In genomic region chr19:7213628-7214328, GRCh38 we compare ENCODE assay signal across 21 cellular contexts.
DNase-seq lines count a peak whose midpoint lies in the region; ATAC-seq, FAIRE-seq and TF ChIP-seq lines count a peak whose summit lies in the region.
"Had no signal": no experiment of that assay in that cellular context is flagged by ENCODE, and none has a peak within 500 bp of the region (broad histone marks: within the 10 kb centered on the region; RNA-seq: fewer than 3 reads in every experiment).

No MANE protein-coding gene starts in this region.

- in situ Hi-C loops in GM12878 (cut with MboI) = no loop called here

- peaks cover 47% of the 10 kb centered on the region for H3K79me2 ChIP-seq in GM12878 (ENCODE audit: control insufficient read depth, insufficient read depth, low read length)
- H3K79me2 ChIP-seq in osteoblast (ENCODE audit: insufficient read depth, low read length) = no peaks in the 10 kb centered on the region

- H3K27me3 ChIP-seq in GM12878 (replicated peaks in 1 of 2; ENCODE audit: control insufficient read depth in 2 of 2, insufficient read depth in 2 of 2, low read length in 1 of 2) = no peaks in the 10 kb centered on the region
- no peaks in the 10 kb centered on the region for H3K27me3 ChIP-seq in osteoblast (ENCODE audit: insufficient read depth, low read length)
- no peaks in the 10 kb centered on the region for H3K27me3 ChIP-seq in small intestine (ENCODE audit: control insufficient read depth in 2 of 2, insufficient read depth in 2 of 2, low read length in 2 of 2)
- H3K27me3 ChIP-seq: esophagus muscularis mucosa had no signal

- RAD21 ChIA-PET in GM12878 (lab: Charles Lee; ENCODE audit: unreplicated experiment) = interaction anchor here (0.6 to 1.9 kb wide), 8 partner anchors 13 to 131 kb away, joined by 3 to 5 read pairs (median 4); no protein-coding TSS in a partner anchor

- DNase-seq in activated CD4-positive, alpha-beta T cell treated with anti-CD3 and anti-CD28 coated beads for 48 hours = peak; percentile 43
- no peak for DNase-seq in activated CD4-positive, alpha-beta T cell treated with anti-CD3 and anti-CD28 coated beads, Interleukin-2, amount 10 ng/mL, durations not matched to agents 24 days and 14 days
- peak; percentile 68 for DNase-seq in GM12865 (ENCODE audit: low read depth)
- no peak for DNase-seq in GM12878 (ENCODE audit: low read depth, low spot score)
- no peak for DNase-seq in osteocyte (ENCODE audit: extremely low spot score, unreplicated experiment)
- no peak for DNase-seq in osteoblast (ENCODE audit: insufficient read length, low spot score, missing footprints)
- DNase-seq in small intestine = no peak
- DNase-seq: CD4-positive, alpha-beta memory T cell; DMS79 treated with DMSO at 0.1 percent for 48 hours; glutamatergic neuron; IMR-90; lower lobe of right lung; MM.1S; naive thymus-derived CD8-positive, alpha-beta T cell; NCI-H187; NCI-H446; stimulated activated naive CD4-positive, alpha-beta T cell had no signal

- no peaks in the 10 kb centered on the region; the same call in 2 of the 3 replicates for H3K9me3 ChIP-seq in GM12878 (replicated peaks; ENCODE audit: control insufficient read depth, insufficient read depth, low read length)
- no peaks in the 10 kb centered on the region for H3K9me3 ChIP-seq in osteoblast (ENCODE audit: low read depth, low read length)
- no peaks in the 10 kb centered on the region for H3K9me3 ChIP-seq in small intestine (ENCODE audit: control insufficient read depth, low read depth)
- H3K9me3 ChIP-seq: A549, esophagus muscularis mucosa, lower lobe of right lung had no signal

- H3K36me3 Mint-ChIP-seq in activated CD4-positive, alpha-beta T cell treated with anti-CD3 and anti-CD28 coated beads, Interleukin-2, amount 10 ng/mL, durations not matched to agents 24 days and 14 days (ENCODE audit: low read depth) = no peaks in the 10 kb centered on the region
- no peaks in the 10 kb centered on the region for H3K36me3 Mint-ChIP-seq in osteocyte (ENCODE audit: unreplicated experiment)
- H3K36me3 Mint-ChIP-seq: CD4-positive, alpha-beta memory T cell; naive thymus-derived CD8-positive, alpha-beta T cell had no signal

- BruUV-seq in GM12878 (replicated peaks; lab: Mats Ljungman, UMichigan) = no TSS peak

- SMC1A ChIA-PET in GM12878 (lab: Charles Lee; ENCODE audit: uncharacterized antibody, unreplicated experiment) = interaction anchor here (0.7 to 2.2 kb wide), 5 partner anchors 13 to 123 kb away, joined by 3 to 10 read pairs (median 3); no protein-coding TSS in a partner anchor

- H3K9ac ChIP-seq in GM12878 (ENCODE audit: control insufficient read depth, insufficient read depth, low read length) = no peak overlapping the region

- CTCF ChIA-PET in GM12878 (lab: Yijun Ruan, JAX) = interaction anchor here (0.6 to 1.7 kb wide), 2 partner anchors 59 to 122 kb away, joined by 3 read pairs; no protein-coding TSS in a partner anchor

- H3K4me1 Mint-ChIP-seq in activated CD4-positive, alpha-beta T cell treated with anti-CD3 and anti-CD28 coated beads, Interleukin-2, amount 10 ng/mL, durations not matched to agents 24 days and 14 days = peaks cover 4% of the 10 kb centered on the region
- peaks cover 26% of the 10 kb centered on the region for H3K4me1 Mint-ChIP-seq in osteocyte (ENCODE audit: unreplicated experiment)

- FAIRE-seq in GM12878 (lab: Jason Lieb, UNC) = no peak
- no peak for FAIRE-seq in small intestine (lab: Jason Lieb, UNC)
- FAIRE-seq: A549 had no signal

- no peak for TF ChIP-seq CTCF in GM12865 (IDR thresholded peaks at IDR 0.05; ENCODE audit: insufficient read depth, low read depth, low read length, missing control alignments)
- TF ChIP-seq CTCF in GM12878 (IDR thresholded peaks at IDR 0.05 in 2 of 3, conservative IDR thresholded peaks at IDR 0.05 in 1 of 3; ENCODE audit: control insufficient read depth in 2 of 3, extremely low read depth in 1 of 3, insufficient read depth in 1 of 3, low read depth in 3 of 3, low read length in 3 of 3) = no peak
- no peak for TF ChIP-seq CTCF in osteocyte (IDR thresholded peaks at IDR 0.05)
- TF ChIP-seq CTCF in osteoblast (IDR thresholded peaks at IDR 0.05; ENCODE audit: extremely low read depth, low read depth, low read length) = no peak

- no peak for TF ChIP-seq POLR2A in GM12878 (IDR thresholded peaks at IDR 0.05; ENCODE audit: low read depth, low read length)

- intact Hi-C loops in activated CD4-positive, alpha-beta T cell treated with anti-CD3 and anti-CD28 coated beads, Interleukin-2, amount 10 ng/mL, durations not matched to agents 24 days and 14 days (cut with micrococcal nuclease) = no loop called here
- intact Hi-C loops in GM12878 (cut with micrococcal nuclease; ENCODE audit: unreplicated experiment) = loop anchor here (5.0 kb wide), 1 partner anchor 79 kb away; the partner anchor contains the start of gene INSR

- H3K27ac ChIP-seq in GM12878 (ENCODE audit: control insufficient read depth, insufficient read depth) = peak overlapping the region; percentile 69
- H3K27ac ChIP-seq in osteoblast (ENCODE audit: low read depth, low read length) = no peak overlapping the region
- H3K27ac ChIP-seq in small intestine (ENCODE audit: low read depth in 1 of 2, low read length in 1 of 2) = no peak overlapping the region
- H3K27ac ChIP-seq: A549, lower lobe of right lung, VCaP had no signal

- H3K4me3 ChIP-seq in GM12865 (ENCODE audit: low read depth, low read length) = no peak overlapping the region
- no peak overlapping the region for H3K4me3 ChIP-seq in GM12878
- no peak overlapping the region for H3K4me3 ChIP-seq in osteoblast (ENCODE audit: insufficient read depth, low read length)
- no peak overlapping the region for H3K4me3 ChIP-seq in small intestine (ENCODE audit: low read depth in 1 of 2, low read length in 2 of 2)
- H3K4me3 ChIP-seq: A549, esophagus muscularis mucosa, lower lobe of right lung had no signal

- peak; percentile 21 to 35; a peak in 2 of 4 replicates for TF ChIP-seq EP300 in GM12878 (IDR thresholded peaks at IDR 0.05; ENCODE audit: borderline replicate concordance in 1 of 2, control insufficient read depth in 1 of 2, low read depth in 2 of 2, low read length in 2 of 2)

- H3K4me1 ChIP-seq in GM12878 (ENCODE audit: control insufficient read depth, insufficient read depth, low read length) = peaks cover 55% of the 10 kb centered on the region
- no peaks in the 10 kb centered on the region for H3K4me1 ChIP-seq in osteoblast (ENCODE audit: insufficient read depth, low read length)
- H3K4me1 ChIP-seq in small intestine (ENCODE audit: control insufficient read depth in 2 of 2, insufficient read depth in 1 of 2, low read depth in 1 of 2, low read length in 1 of 2) = no peaks in the 10 kb centered on the region
- H3K4me1 ChIP-seq: A549 had no signal

- H2AFZ ChIP-seq in GM12878 (ENCODE audit: control insufficient read depth, low read depth, low read length) (no peak overlapping the region), osteoblast (ENCODE audit: low read length) (no peak overlapping the region)

- 7% methylated on average over 14 of the region's 14 CpGs for WGBS in GM12878 (ENCODE audit: insufficient coverage, insufficient replicate concordance, low lambda C conversion rate, missing lambda C conversion rate)
- 76 to 81% (median 80%) methylated on average over 14 of the region's 14 CpGs for WGBS in small intestine, 3 donors

- H4K20me1 ChIP-seq in GM12878 (ENCODE audit: control insufficient read depth, insufficient read depth) (no peaks in the 10 kb centered on the region), osteoblast (ENCODE audit: insufficient read depth, low read length) (peaks cover 4% of the 10 kb centered on the region)

- no peak overlapping the region for H3K4me3 Mint-ChIP-seq in activated CD4-positive, alpha-beta T cell treated with anti-CD3 and anti-CD28 coated beads, Interleukin-2, amount 10 ng/mL, durations not matched to agents 24 days and 14 days
- peak overlapping the region; percentile 8 for H3K4me3 Mint-ChIP-seq in osteocyte (ENCODE audit: unreplicated experiment)
- H3K4me3 Mint-ChIP-seq: CD4-positive, alpha-beta memory T cell; naive thymus-derived CD8-positive, alpha-beta T cell had no signal

- TF ChIP-seq RAD21 in GM12878 (IDR thresholded peaks at IDR 0.05; ENCODE audit: insufficient read depth, low read depth, low read length) = no peak

- H3K9me3 Mint-ChIP-seq in activated CD4-positive, alpha-beta T cell treated with anti-CD3 and anti-CD28 coated beads, Interleukin-2, amount 10 ng/mL, durations not matched to agents 24 days and 14 days = no peaks in the 10 kb centered on the region
- H3K9me3 Mint-ChIP-seq in osteocyte (ENCODE audit: unreplicated experiment) = no peaks in the 10 kb centered on the region
- H3K9me3 Mint-ChIP-seq: CD4-positive, alpha-beta memory T cell had no signal

- H3K27me3 Mint-ChIP-seq in activated CD4-positive, alpha-beta T cell treated with anti-CD3 and anti-CD28 coated beads, Interleukin-2, amount 10 ng/mL, durations not matched to agents 24 days and 14 days = peaks cover 2% of the 10 kb centered on the region
- no peaks in the 10 kb centered on the region for H3K27me3 Mint-ChIP-seq in osteocyte (ENCODE audit: unreplicated experiment)
- H3K27me3 Mint-ChIP-seq: naive thymus-derived CD8-positive, alpha-beta T cell had no signal

- H3K4me2 ChIP-seq in GM12878 (ENCODE audit: control insufficient read depth, insufficient read depth) (no peak overlapping the region; the same call in 1 of the 2 replicates), osteoblast (ENCODE audit: insufficient read depth, low read length) (no peak overlapping the region)
- H3K4me2 ChIP-seq: A549 had no signal

- POLR2A ChIA-PET in GM12878 (lab: Charles Lee) = interaction anchor here (0.6 to 1.7 kb wide), 6 partner anchors 13 to 123 kb away, joined by 3 to 4 read pairs (median 4); no protein-coding TSS in a partner anchor

- no peak overlapping the region for H3K27ac Mint-ChIP-seq in activated CD4-positive, alpha-beta T cell treated with anti-CD3 and anti-CD28 coated beads, Interleukin-2, amount 10 ng/mL, durations not matched to agents 24 days and 14 days
- no peak overlapping the region for H3K27ac Mint-ChIP-seq in osteocyte (ENCODE audit: unreplicated experiment)
- H3K27ac Mint-ChIP-seq: CD4-positive, alpha-beta memory T cell had no signal

- ATAC-seq in GM12878 = peak; percentile 54
- ATAC-seq in GM18907 (IDR thresholded peaks at IDR 0.05; ENCODE audit: unreplicated experiment) = no peak
- ATAC-seq: A549; lower lobe of right lung; naive thymus-derived CD8-positive, alpha-beta T cell had no signal

- no peaks in the 10 kb centered on the region; a peak in 1 of 4 replicates for H3K36me3 ChIP-seq in GM12878 (ENCODE audit: control insufficient read depth in 2 of 2, insufficient read depth in 2 of 2, low read length in 1 of 2)
- no peaks in the 10 kb centered on the region for H3K36me3 ChIP-seq in osteoblast (ENCODE audit: insufficient read depth, low read length)
- H3K36me3 ChIP-seq in small intestine (ENCODE audit: control insufficient read depth in 2 of 2, insufficient read depth in 2 of 2, low read length in 2 of 2) = no peaks in the 10 kb centered on the region
- H3K36me3 ChIP-seq: lower lobe of right lung had no signal

Comparison
In these comparisons a context has a peak if more than half of its experiments do, and no peak if none do; other contexts are left out.
1. DNase-seq: peak in activated CD4-positive, alpha-beta T cell treated with anti-CD3 and anti-CD28 coated beads for 48 hours (single experiment) and GM12865 (single experiment); none in activated CD4-positive, alpha-beta T cell treated with anti-CD3 and anti-CD28 coated beads, Interleukin-2, amount 10 ng/mL, durations not matched to agents 24 days and 14 days (single experiment), GM12878 (single experiment), osteocyte (single experiment), osteoblast (single experiment) and small intestine (single experiment).